ENCODE assay signal across 1 cellular context in the genomic region with DNA sequence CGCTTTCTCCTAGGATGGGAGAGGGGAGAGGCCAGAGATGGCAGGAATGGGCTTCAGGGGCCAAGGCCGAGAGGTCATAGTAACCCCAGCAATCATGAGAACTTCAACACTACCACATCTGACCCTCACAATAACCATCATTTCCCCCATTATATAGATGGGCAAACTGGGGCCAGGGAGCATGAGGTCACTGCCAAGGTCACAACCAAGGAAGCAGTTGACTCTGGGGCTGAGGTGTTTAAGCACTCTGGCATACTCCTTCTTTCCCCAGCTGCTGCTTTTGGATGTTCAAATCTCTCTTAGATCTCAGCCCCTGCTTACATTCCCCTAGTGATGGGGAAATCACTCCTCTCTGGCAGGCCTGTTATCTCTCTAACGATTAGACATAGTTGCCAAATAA.
A peak's percentile ranks its signal among the peaks of the same experiment; 100 is the strongest.
TF ChIP-seq lines count a peak whose summit lies in the region.

No MANE protein-coding gene starts in this region.

TF ChIP-seq in K562, 482 proteins besides CTCF, POLR2A, EP300 and RAD21:
- TF ChIP-seq GATA2 (CRISPR knock-in tag; IDR thresholded peaks at IDR 0.05) (no peak), HMGN3 (IDR thresholded peaks at IDR 0.05; ENCODE audit: borderline replicate concordance, extremely low read depth, insufficient read length, low read depth, low read length) (no peak), KLF13 (tag; IDR thresholded peaks at IDR 0.05; ENCODE audit: borderline replicate concordance, low read depth) (no peak), RBM25 (IDR thresholded peaks at IDR 0.05; ENCODE audit: low read depth, low read length, severe bottlenecking) (peak; percentile 85), STAT5A (IDR thresholded peaks at IDR 0.05; ENCODE audit: borderline replicate concordance, low read length) (no peak), HDGF (IDR thresholded peaks at IDR 0.05) (no peak), ZNF143 (CRISPR knock-in tag; IDR thresholded peaks at IDR 0.05) (no peak), ZNF316 (IDR thresholded peaks at IDR 0.05) (no peak), NCOR1 (IDR thresholded peaks at IDR 0.05) (no peak), KLF1 (tag; IDR thresholded peaks at IDR 0.05) (no peak), ESRRA (IDR thresholded peaks at IDR 0.05; ENCODE audit: borderline replicate concordance, low read depth) (peak; percentile 94)
- TF ChIP-seq, protein P1, sequence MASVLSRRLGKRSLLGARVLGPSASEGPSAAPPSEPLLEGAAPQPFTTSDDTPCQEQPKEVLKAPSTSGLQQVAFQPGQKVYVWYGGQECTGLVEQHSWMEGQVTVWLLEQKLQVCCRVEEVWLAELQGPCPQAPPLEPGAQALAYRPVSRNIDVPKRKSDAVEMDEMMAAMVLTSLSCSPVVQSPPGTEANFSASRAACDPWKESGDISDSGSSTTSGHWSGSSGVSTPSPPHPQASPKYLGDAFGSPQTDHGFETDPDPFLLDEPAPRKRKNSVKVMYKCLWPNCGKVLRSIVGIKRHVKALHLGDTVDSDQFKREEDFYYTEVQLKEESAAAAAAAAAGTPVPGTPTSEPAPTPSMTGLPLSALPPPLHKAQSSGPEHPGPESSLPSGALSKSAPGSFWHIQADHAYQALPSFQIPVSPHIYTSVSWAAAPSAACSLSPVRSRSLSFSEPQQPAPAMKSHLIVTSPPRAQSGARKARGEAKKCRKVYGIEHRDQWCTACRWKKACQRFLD (CRISPR knock-in tag; IDR thresholded peaks at IDR 0.05), result no peak
- TF ChIP-seq, protein P2, sequence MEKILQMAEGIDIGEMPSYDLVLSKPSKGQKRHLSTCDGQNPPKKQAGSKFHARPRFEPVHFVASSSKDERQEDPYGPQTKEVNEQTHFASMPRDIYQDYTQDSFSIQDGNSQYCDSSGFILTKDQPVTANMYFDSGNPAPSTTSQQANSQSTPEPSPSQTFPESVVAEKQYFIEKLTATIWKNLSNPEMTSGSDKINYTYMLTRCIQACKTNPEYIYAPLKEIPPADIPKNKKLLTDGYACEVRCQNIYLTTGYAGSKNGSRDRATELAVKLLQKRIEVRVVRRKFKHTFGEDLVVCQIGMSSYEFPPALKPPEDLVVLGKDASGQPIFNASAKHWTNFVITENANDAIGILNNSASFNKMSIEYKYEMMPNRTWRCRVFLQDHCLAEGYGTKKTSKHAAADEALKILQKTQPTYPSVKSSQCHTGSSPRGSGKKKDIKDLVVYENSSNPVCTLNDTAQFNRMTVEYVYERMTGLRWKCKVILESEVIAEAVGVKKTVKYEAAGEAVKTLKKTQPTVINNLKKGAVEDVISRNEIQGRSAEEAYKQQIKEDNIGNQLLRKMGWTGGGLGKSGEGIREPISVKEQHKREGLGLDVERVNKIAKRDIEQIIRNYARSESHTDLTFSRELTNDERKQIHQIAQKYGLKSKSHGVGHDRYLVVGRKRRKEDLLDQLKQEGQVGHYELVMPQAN (IDR thresholded peaks at IDR 0.05; ENCODE audit: borderline replicate concordance), result no peak
